Comparison of ENCODE assay signal across 8 cellular contexts in the genomic region with DNA sequence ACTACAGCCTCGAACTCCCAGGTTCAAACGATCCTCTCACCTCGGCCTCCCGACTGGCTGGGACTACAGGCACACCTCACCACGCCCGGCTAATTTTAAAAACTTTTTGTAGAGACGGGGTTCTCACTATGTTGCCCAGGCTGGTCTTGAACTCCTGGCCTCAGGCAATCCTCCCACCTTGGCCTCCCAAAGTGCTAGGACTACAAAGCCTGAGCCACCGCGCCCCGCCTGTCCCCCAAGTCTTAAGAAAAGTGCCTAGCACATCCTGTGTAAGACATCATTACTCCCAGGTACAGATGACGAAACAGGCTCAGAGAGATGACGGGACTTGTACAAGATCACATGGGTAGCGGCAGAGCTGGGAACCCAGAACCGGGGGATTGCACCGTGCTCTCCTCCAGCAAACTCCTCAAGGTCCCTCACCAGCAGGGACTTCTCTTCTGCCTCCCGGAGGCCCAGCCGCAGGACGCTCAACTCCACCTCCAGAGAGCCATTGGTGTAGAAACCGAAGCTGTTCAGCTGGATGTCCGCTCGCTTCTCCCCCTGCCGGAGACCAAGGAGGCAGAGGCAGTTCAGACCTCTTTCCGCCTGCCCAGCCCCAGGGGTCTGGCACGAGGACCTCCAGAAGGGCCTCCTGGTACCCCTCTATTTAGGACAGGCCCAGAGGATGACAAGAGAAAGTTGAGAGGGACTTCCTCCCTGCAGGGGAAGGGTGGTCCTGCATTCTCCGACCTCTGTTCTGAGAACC. TPM values are rescaled to one million over a fixed set of nuclear protein-coding genes. Genes with fewer than 3 reads are reported as not detected.
A peak's percentile ranks its signal among the peaks of the same experiment; 100 is the strongest.
DNase-seq lines count a peak whose midpoint lies in the region; ATAC-seq and TF ChIP-seq lines count a peak whose summit lies in the region.

No MANE protein-coding gene starts in this region.

- H3K27ac ChIP-seq in CD4-positive, alpha-beta memory T cell (ENCODE audit: low read depth, low read length), result peak overlapping the region; percentile 94
- H3K27ac ChIP-seq in substantia nigra (ENCODE audit: low read depth, low read length, poor library complexity, severe bottlenecking), result peak overlapping the region; percentile 96

- peak; percentile 69 to 89 (median 70) for DNase-seq in CD4-positive, alpha-beta memory T cell
- DNase-seq in activated effector memory CD4-positive, alpha-beta T cell treated with anti-CD3 and anti-CD28 coated beads, Interleukin-2, amount 50 U/mL, for 16 hours, result peak; percentile 89
- peak; percentile 76 for DNase-seq in fibroblast of the conjunctiva (ENCODE audit: low read depth)
- peak; percentile 75 for DNase-seq in nephron progenitor cell
- peak in 40 of 49 donors; percentile 22 to 67 (median 48) for DNase-seq in substantia nigra (lab: John Stamatoyannopoulos, UW)

- TF ChIP-seq CTCF in nephron progenitor cell (IDR thresholded peaks at IDR 0.05), result peak; percentile 45

- H3K27ac Mint-ChIP-seq in CD4-positive, alpha-beta memory T cell, result peak overlapping the region; percentile 93 to 99 (median 98)
- peak overlapping the region; percentile 98 for H3K27ac Mint-ChIP-seq in nephron progenitor cell

- POLR2A ChIA-PET in CD4-positive, alpha-beta memory T cell (lab: Charles Lee; ENCODE audit: partially characterized antibody), result interaction anchor here (0.5 to 6.4 kb wide), 13 partner anchors 25 to 311 kb away, joined by 3 to 130 read pairs (median 6); partner anchors contain the start of genes DENND1C, KHSRP, TNFSF14 and VAV1

- H3K4me3 ChIP-seq in CD4-positive, alpha-beta memory T cell (ENCODE audit: low read length in 2 of 2), result peak overlapping the region; percentile 58 to 80

- no peaks in the 10 kb centered on the region for H3K27me3 Mint-ChIP-seq in CD4-positive, alpha-beta memory T cell
- H3K27me3 Mint-ChIP-seq in nephron progenitor cell (ENCODE audit: low read depth, poor library complexity), result no peaks in the 10 kb centered on the region

- peaks cover 17 to 48% (median 33%) of the 10 kb centered on the region in 4 donors for H3K4me1 Mint-ChIP-seq in CD4-positive, alpha-beta memory T cell
- peaks cover 60% of the 10 kb centered on the region for H3K4me1 Mint-ChIP-seq in nephron progenitor cell

- H3K9me3 Mint-ChIP-seq in CD4-positive, alpha-beta memory T cell, result no peaks in the 10 kb centered on the region
- no peaks in the 10 kb centered on the region for H3K9me3 Mint-ChIP-seq in nephron progenitor cell

- peaks cover 49% of the 10 kb centered on the region for H3K4me1 ChIP-seq in CD4-positive, alpha-beta memory T cell (ENCODE audit: insufficient read depth, low read length)

- no peaks in the 10 kb centered on the region for H3K9me3 ChIP-seq in CD4-positive, alpha-beta memory T cell (ENCODE audit: control insufficient read depth in 1 of 2, low read length in 2 of 2)

- intact Hi-C loops in CD4-positive, alpha-beta memory T cell (cut with micrococcal nuclease), result loop anchor here (1.0 to 5.0 kb wide), 4 partner anchors 61 to 219 kb away; partner anchors contain the start of gene TNFSF9

- H3K4me3 Mint-ChIP-seq in CD4-positive, alpha-beta memory T cell, result peak overlapping the region; percentile 95 to 99 (median 97)
- peak overlapping the region; percentile 96 for H3K4me3 Mint-ChIP-seq in nephron progenitor cell

- ATAC-seq in HG03097 (IDR thresholded peaks at IDR 0.05; ENCODE audit: low FRiP score, unreplicated experiment), result peak; percentile 16
- ATAC-seq in GM18502 (IDR thresholded peaks at IDR 0.05; ENCODE audit: poor library complexity, unreplicated experiment), result no peak

- TF ChIP-seq POLR2A in Raji (IDR thresholded peaks at IDR 0.05; ENCODE audit: insufficient read depth, low read depth, low read length), result peak; percentile 47

- peaks cover 15 to 31% of the 10 kb centered on the region in 2 donors for H3K36me3 Mint-ChIP-seq in CD4-positive, alpha-beta memory T cell
- H3K36me3 Mint-ChIP-seq in nephron progenitor cell (ENCODE audit: low read depth), result peaks cover 11% of the 10 kb centered on the region

- CTCF ChIA-PET in CD4-positive, alpha-beta memory T cell (lab: Charles Lee; ENCODE audit: partially characterized antibody), result interaction anchor here (0.5 to 6.8 kb wide), 16 partner anchors 21 to 518 kb away, joined by 3 to 184 read pairs (median 4); partner anchors contain the start of gene VAV1

- no peaks in the 10 kb centered on the region for H3K27me3 ChIP-seq in CD4-positive, alpha-beta memory T cell (ENCODE audit: insufficient read depth, low read length)

- peaks cover 15% of the 10 kb centered on the region for H3K36me3 ChIP-seq in CD4-positive, alpha-beta memory T cell (ENCODE audit: insufficient read depth, low read length)

RNA-seq across cellular contexts. Expression of gene GPR108, which starts 1.0 kb away (rescaled TPM):
- total RNA-seq in CD4-positive, alpha-beta memory T cell, result 10 to 100 TPM; 75.6 to 85.3 TPM
- polyA plus RNA-seq in CD4-positive, alpha-beta memory T cell, result 100 to 1,000 TPM in 1 of 2 donors, 10 to 100 TPM in 1; 99.2 to 183 TPM

RNA-seq across cellular contexts. Expression of gene TRIP10, which starts 3.1 kb away (rescaled TPM):
- total RNA-seq in CD4-positive, alpha-beta memory T cell, result 1 to 10 TPM; 6.1 to 6.5 TPM
- polyA plus RNA-seq in CD4-positive, alpha-beta memory T cell, result 1 to 10 TPM; 1.1 to 2.0 TPM

RNA-seq across cellular contexts. Expression of gene C3, which starts 15.9 kb away (rescaled TPM):
- total RNA-seq in CD4-positive, alpha-beta memory T cell, result 1 to 10 TPM; 1.5 to 2.2 TPM
- polyA plus RNA-seq in CD4-positive, alpha-beta memory T cell, result not detected

RNA-seq across cellular contexts. Expression of gene SH2D3A, which starts 30.9 kb away (rescaled TPM):
- 10 to 100 TPM; 59.3 to 64.3 TPM for total RNA-seq in CD4-positive, alpha-beta memory T cell
- 10 to 100 TPM; 26.9 to 37.9 TPM for polyA plus RNA-seq in CD4-positive, alpha-beta memory T cell

RNA-seq across cellular contexts. Expression of gene VAV1, which starts 36.2 kb away (rescaled TPM):
- 10 to 100 TPM; 82.5 to 87.6 TPM for total RNA-seq in CD4-positive, alpha-beta memory T cell
- polyA plus RNA-seq in CD4-positive, alpha-beta memory T cell, result 10 to 100 TPM; 16.0 to 23.9 TPM
